ENCODE assay signal across 9 cellular contexts in genomic region chr7:27168265-27168947, GRCh38. TPM values are rescaled to one million over a fixed set of nuclear protein-coding genes. Genes with fewer than 3 reads are reported as not detected.
A peak's percentile ranks its signal among the peaks of the same experiment; 100 is the strongest.
DNase-seq lines count a peak whose midpoint lies in the region; ATAC-seq and TF ChIP-seq lines count a peak whose summit lies in the region.
"Had no signal": no experiment of that assay in that cellular context is flagged by ENCODE, and none has a peak within 500 bp of the region (broad histone marks: within the 10 kb centered on the region; RNA-seq: fewer than 3 reads in every experiment).

No MANE protein-coding gene starts in this region.

- TF ChIP-seq POLR2A in gastroesophageal sphincter (IDR thresholded peaks at IDR 0.05), result no peak

- peak overlapping the region; percentile 81 to 96 for H3K9ac ChIP-seq in mucosa of rectum (ENCODE audit: low read depth in 1 of 2, low read length in 2 of 2)

- H3K27ac Mint-ChIP-seq in CD4-positive, alpha-beta T cell, result peak overlapping the region; percentile 76
- no peak overlapping the region for H3K27ac Mint-ChIP-seq in activated CD8-positive, alpha-beta T cell treated with anti-CD3 and anti-CD28 coated beads for 36 hours
- H3K27ac Mint-ChIP-seq: dendritic cell treated with granulocyte-macrophage colony-stimulating factor and Interleukin-4, amounts not matched to agents 40 ng/mL and 50 ng/mL, for 4 days had no signal

- TF ChIP-seq CTCF in CD4-positive, alpha-beta T cell (IDR thresholded peaks at IDR 0.05), result no peak
- TF ChIP-seq CTCF in HEK293 (tag by site-specific recombination; IDR thresholded peaks at IDR 0.05) (peak; percentile 23; the same call in 1 of the 2 replicates), gastroesophageal sphincter (IDR thresholded peaks at IDR 0.05) (no peak)
- no peak for TF ChIP-seq CTCF in activated CD8-positive, alpha-beta T cell treated with anti-CD3 and anti-CD28 coated beads for 36 hours (IDR thresholded peaks at IDR 0.05)

- H3K36me3 ChIP-seq in HEK293 (ENCODE audit: control insufficient read depth in 2 of 2, insufficient read depth in 1 of 2, low read length in 2 of 2), result peaks cover 15 to 41% of the 10 kb centered on the region in 2 experiments
- no peaks in the 10 kb centered on the region for H3K36me3 ChIP-seq in mucosa of rectum (ENCODE audit: control insufficient read depth in 2 of 2, insufficient read depth in 2 of 2, low read length in 2 of 2)
- no peaks in the 10 kb centered on the region for H3K36me3 ChIP-seq in gastroesophageal sphincter

- no peak for TF ChIP-seq EP300 in gastroesophageal sphincter (IDR thresholded peaks at IDR 0.05)

- H3K4me3 Mint-ChIP-seq in CD4-positive, alpha-beta T cell, result peak overlapping the region; percentile 83
- no peak overlapping the region for H3K4me3 Mint-ChIP-seq in activated CD8-positive, alpha-beta T cell treated with anti-CD3 and anti-CD28 coated beads for 36 hours
- H3K4me3 Mint-ChIP-seq: dendritic cell treated with granulocyte-macrophage colony-stimulating factor and Interleukin-4, amounts not matched to agents 40 ng/mL and 50 ng/mL, for 4 days had no signal

- H3K9me3 Mint-ChIP-seq in CD4-positive, alpha-beta T cell, result no peaks in the 10 kb centered on the region
- H3K9me3 Mint-ChIP-seq in activated CD8-positive, alpha-beta T cell treated with anti-CD3 and anti-CD28 coated beads for 36 hours, result no peaks in the 10 kb centered on the region
- H3K9me3 Mint-ChIP-seq: dendritic cell treated with granulocyte-macrophage colony-stimulating factor and Interleukin-4, amounts not matched to agents 40 ng/mL and 50 ng/mL, for 4 days had no signal

- 60% methylated on average over 2 of the region's 25 CpGs; no CpG with 5 or more reads in 1 of the 2 donors for WGBS in gastroesophageal sphincter (ENCODE audit: low coverage in 1 of 2), 2 donors

- intact Hi-C loops in CD4-positive, alpha-beta T cell (cut with DNase I, micrococcal nuclease), result loop anchor here (2.0 to 10.0 kb wide), 5 partner anchors 18 to 1084 kb away; partner anchors contain the start of gene SNX10 (in 1 of the 2)
- intact Hi-C loops in activated CD8-positive, alpha-beta T cell treated with anti-CD3 and anti-CD28 coated beads for 36 hours (cut with micrococcal nuclease), result loop anchor here (5.0 kb wide), 1 partner anchor 34 kb away; the partner anchor contains the start of gene HOXA13

- peaks cover 5% of the 10 kb centered on the region for H3K9me3 ChIP-seq in CD4-positive, alpha-beta T cell (ENCODE audit: control insufficient read depth, low read length)
- H3K9me3 ChIP-seq in HEK293 (ENCODE audit: control insufficient read depth, insufficient read depth, low read depth, low read length) (no peaks in the 10 kb centered on the region), mucosa of rectum (ENCODE audit: control insufficient read depth in 2 of 2, low read length in 2 of 2) (no peaks in the 10 kb centered on the region), gastroesophageal sphincter (peaks cover 0 to 3% (median 0%) of the 10 kb centered on the region in 3 donors)

- H3K27me3 Mint-ChIP-seq in CD4-positive, alpha-beta T cell, result peaks cover 86% of the 10 kb centered on the region
- peaks cover 79% of the 10 kb centered on the region for H3K27me3 Mint-ChIP-seq in activated CD8-positive, alpha-beta T cell treated with anti-CD3 and anti-CD28 coated beads for 36 hours

- H3K4me1 Mint-ChIP-seq in CD4-positive, alpha-beta T cell (ENCODE audit: low read depth), result peaks cover 57% of the 10 kb centered on the region
- peaks cover 38% of the 10 kb centered on the region for H3K4me1 Mint-ChIP-seq in activated CD8-positive, alpha-beta T cell treated with anti-CD3 and anti-CD28 coated beads for 36 hours (ENCODE audit: low read depth)

- peaks cover 4% of the 10 kb centered on the region for H3K36me3 Mint-ChIP-seq in CD4-positive, alpha-beta T cell (ENCODE audit: low read depth)
- H3K36me3 Mint-ChIP-seq in activated CD8-positive, alpha-beta T cell treated with anti-CD3 and anti-CD28 coated beads for 36 hours (ENCODE audit: low read depth), result no peaks in the 10 kb centered on the region

- POLR2A ChIA-PET in CD4-positive, alpha-beta T cell (lab: Charles Lee), result interaction anchor here (0.6 to 1.9 kb wide), 4 partner anchors 10 to 1304 kb away, joined by 3 to 5 read pairs (median 4); no protein-coding TSS in a partner anchor
- POLR2A ChIA-PET in HEK293 (lab: Yijun Ruan, JAX), result interaction anchor here (0.6 to 11.2 kb wide), 13 partner anchors 11 to 1585 kb away, joined by 3 to 237 read pairs (median 9); partner anchors contain the start of genes CBX3, HOXA11, HOXA5 and HOXA7
- POLR2A ChIA-PET in activated CD8-positive, alpha-beta T cell treated with anti-CD3 and anti-CD28 coated beads for 36 hours (lab: Charles Lee), result no interaction called here

- H3K4me1 ChIP-seq in HEK293 (ENCODE audit: control insufficient read depth, insufficient read depth, low read length), result peaks cover 7% of the 10 kb centered on the region; the same call in 1 of the 2 replicates
- H3K4me1 ChIP-seq in mucosa of rectum (ENCODE audit: control insufficient read depth in 2 of 2, insufficient read depth in 2 of 2, low read length in 2 of 2), result peaks cover 22 to 31% of the 10 kb centered on the region in 2 donors
- H3K4me1 ChIP-seq in gastroesophageal sphincter, result peaks cover 0 to 53% (median 23%) of the 10 kb centered on the region in 3 donors

- CTCF ChIA-PET in CD4-positive, alpha-beta T cell (lab: Charles Lee), result interaction anchor here (0.6 to 2.0 kb wide), 4 partner anchors 11 to 24 kb away, joined by 3 to 7 read pairs (median 3); no protein-coding TSS in a partner anchor
- CTCF ChIA-PET in HEK293 (lab: Yijun Ruan, JAX), result interaction anchor here (0.6 to 1.6 kb wide), 9 partner anchors 14 to 1313 kb away, joined by 3 to 7 read pairs (median 4); no protein-coding TSS in a partner anchor
- CTCF ChIA-PET in activated CD8-positive, alpha-beta T cell treated with anti-CD3 and anti-CD28 coated beads for 36 hours (lab: Charles Lee), result interaction anchor here (1.1 to 2.2 kb wide), 7 partner anchors 11 to 42 kb away, joined by 3 to 13 read pairs (median 5); no protein-coding TSS in a partner anchor

- peaks cover 99% of the 10 kb centered on the region for H3K27me3 ChIP-seq in CD4-positive, alpha-beta T cell (ENCODE audit: control insufficient read depth, insufficient read depth, low read length)
- H3K27me3 ChIP-seq in mucosa of rectum (ENCODE audit: control insufficient read depth in 2 of 2, insufficient read depth in 2 of 2, low read length in 2 of 2), result peaks cover 0 to 3% of the 10 kb centered on the region in 2 donors
- H3K27me3 ChIP-seq in gastroesophageal sphincter, result peaks cover 100% of the 10 kb centered on the region

- peak in 1 of 10 experiments; percentile 33 for DNase-seq in CD4-positive, alpha-beta T cell
- DNase-seq in activated CD8-positive, alpha-beta T cell treated with anti-CD3 and anti-CD28 coated beads for 36 hours, result peak; percentile 62
- no peak for DNase-seq in activated CD4-positive, CD25-positive, alpha-beta regulatory T cell (lab: John Stamatoyannopoulos, UW)
- no peak for DNase-seq in stimulated activated CD4-positive, alpha-beta T cell treated with anti-CD3 and anti-CD28 coated beads, Interleukin-2, amount 100 ng/mL, for 48 hours
- no peak for DNase-seq in anterior cingulate cortex (lab: John Stamatoyannopoulos, UW)

- H3K27ac ChIP-seq in CD4-positive, alpha-beta T cell (ENCODE audit: low read depth, low read length), result no peak overlapping the region
- H3K27ac ChIP-seq in HEK293 (ENCODE audit: extremely low read depth, low read depth, low read length), result peak overlapping the region; percentile 100
- H3K27ac ChIP-seq in mucosa of rectum (ENCODE audit: low read depth in 2 of 2, low read length in 2 of 2), result peak overlapping the region; percentile 91 to 92
- no peak overlapping the region for H3K27ac ChIP-seq in gastroesophageal sphincter

- peak; percentile 37 for ATAC-seq in CD4-positive, alpha-beta T cell (ENCODE audit: poor library complexity)
- ATAC-seq in activated CD8-positive, alpha-beta T cell treated with anti-CD3 and anti-CD28 coated beads for 36 hours, result no peak
- ATAC-seq in gastroesophageal sphincter, result no peak

- H3K4me3 ChIP-seq in HEK293 (ENCODE audit: low read depth, low read length) (peak overlapping the region; percentile 76), mucosa of rectum (ENCODE audit: low read length in 2 of 2) (peak overlapping the region; percentile 67 to 84), gastroesophageal sphincter (no peak overlapping the region)

RNA-seq across cellular contexts. Expression of gene HOXA9, which starts 3.1 kb away (rescaled TPM):
- total RNA-seq in CD4-positive, alpha-beta T cell, result not detected
- total RNA-seq in activated CD8-positive, alpha-beta T cell treated with anti-CD3 and anti-CD28 coated beads for 36 hours, result not detected
- under 1 TPM in 2 of 4 donors, not detected in 2; 0.54 to 0.89 TPM for total RNA-seq in gastroesophageal sphincter

RNA-seq across cellular contexts. Expression of gene HOXA10, which starts 5.7 kb away (rescaled TPM):
- total RNA-seq in CD4-positive, alpha-beta T cell, result not detected
- not detected for total RNA-seq in activated CD8-positive, alpha-beta T cell treated with anti-CD3 and anti-CD28 coated beads for 36 hours
- total RNA-seq in gastroesophageal sphincter, result under 1 TPM in 1 of 4 donors, not detected in 3; 0.67 TPM

RNA-seq across cellular contexts. Expression of gene HOXA7, which starts 11.9 kb away (rescaled TPM):
- not detected for total RNA-seq in CD4-positive, alpha-beta T cell
- not detected for total RNA-seq in activated CD8-positive, alpha-beta T cell treated with anti-CD3 and anti-CD28 coated beads for 36 hours
- total RNA-seq in gastroesophageal sphincter, result 1 to 10 TPM in 3 of 4 donors, under 1 TPM in 1; 0.85 to 5.1 (median 1.4) TPM

RNA-seq across cellular contexts. Expression of gene HOXA3, which starts 16.0 kb away (rescaled TPM):
- not detected for total RNA-seq in CD4-positive, alpha-beta T cell
- total RNA-seq in activated CD8-positive, alpha-beta T cell treated with anti-CD3 and anti-CD28 coated beads for 36 hours, result not detected
- 10 to 100 TPM in 2 of 4 donors, 1 to 10 TPM in 2; 6.4 to 22.6 (median 10.3) TPM for total RNA-seq in gastroesophageal sphincter

RNA-seq across cellular contexts. Expression of gene HOXA11, which starts 16.6 kb away (rescaled TPM):
- total RNA-seq in CD4-positive, alpha-beta T cell, result not detected
- total RNA-seq in activated CD8-positive, alpha-beta T cell treated with anti-CD3 and anti-CD28 coated beads for 36 hours, result under 1 TPM; 0.13 to 0.18 TPM
- total RNA-seq in gastroesophageal sphincter, result under 1 TPM in 1 of 4 donors, not detected in 3; 0.12 TPM

Comparison
In these comparisons a context has a peak if more than half of its experiments do, and no peak if none do; other contexts are left out.
1. H3K27ac ChIP-seq: peak in HEK293 (single experiment) and mucosa of rectum (2 of 2); none in CD4-positive, alpha-beta T cell (single experiment) and gastroesophageal sphincter (0 of 4).
2. H3K4me3 ChIP-seq: peak in HEK293 (single experiment) and mucosa of rectum (2 of 2); none in gastroesophageal sphincter (0 of 2).